Comparison of ENCODE assay signal across 8 cellular contexts in genomic region chr19:1027953-1028902, GRCh38. TPM values are rescaled to one million over a fixed set of nuclear protein-coding genes. Genes with fewer than 3 reads are reported as not detected.
DNase-seq lines count a peak whose midpoint lies in the region; ATAC-seq and TF ChIP-seq lines count a peak whose summit lies in the region.

No MANE protein-coding gene starts in this region.

- TF ChIP-seq CTCF in MM.1S (IDR thresholded peaks at IDR 0.05; ENCODE audit: low read length), result no peak

- POLR2A ChIA-PET in activated CD4-positive, alpha-beta memory T cell treated with anti-CD3 and anti-CD28 coated beads, Interleukin-2, amount 10 ng/mL, durations not matched to agents 7 days and 5 days (lab: Charles Lee), result interaction anchor here (0.7 to 8.8 kb wide), 20 partner anchors 8 to 382 kb away, joined by 3 to 134 read pairs (median 6); partner anchors contain the start of genes ABCA7, ARHGAP45, CIRBP and GPX4

- DNase-seq in NCI-H2227 (lab: John Stamatoyannopoulos, UW; ENCODE audit: unreplicated experiment) (peak; percentile 51), NCI-H2227 treated with DMSO at 0.1 percent for 48 hours (lab: John Stamatoyannopoulos, UW) (no peak), MM.1S (peak; percentile 80), epithelial cell of prostate (ENCODE audit: low read depth, low spot score) (no peak), ureter (ENCODE audit: low spot score) (peak; percentile 84)
- peak; percentile 77 for DNase-seq in activated CD4-positive, alpha-beta memory T cell treated with anti-CD3 and anti-CD28 coated beads, Interleukin-2, amount 10 ng/mL, durations not matched to agents 7 days and 5 days

- H4K20me1 ChIP-seq in MM.1S (ENCODE audit: insufficient read depth, low read length), result no peaks in the 10 kb centered on the region

- peaks cover 5% of the 10 kb centered on the region; the same call in 1 of the 2 replicates for H3K36me3 ChIP-seq in MM.1S (replicated peaks; ENCODE audit: insufficient read depth, low read length)
- peaks cover 16% of the 10 kb centered on the region for H3K36me3 ChIP-seq in muscle layer of colon (ENCODE audit: insufficient read depth, low read length)

- H3K9me3 ChIP-seq in MM.1S (replicated peaks; ENCODE audit: insufficient read depth, low read length) (no peaks in the 10 kb centered on the region), muscle layer of colon (ENCODE audit: low read length) (no peaks in the 10 kb centered on the region)

- H3K9me2 ChIP-seq in MM.1S (replicated peaks; ENCODE audit: insufficient read depth, low read length), result no peaks in the 10 kb centered on the region

- peaks cover 50% of the 10 kb centered on the region for H3K36me3 Mint-ChIP-seq in activated CD4-positive, alpha-beta memory T cell treated with anti-CD3 and anti-CD28 coated beads, Interleukin-2, amount 10 ng/mL, durations not matched to agents 7 days and 5 days (ENCODE audit: low read depth)

- peak overlapping the region; percentile 97 for H3K4me2 ChIP-seq in MM.1S (ENCODE audit: low read depth, low read length)

- H3K9ac ChIP-seq in MM.1S (ENCODE audit: low read length), result peak overlapping the region; percentile 76
- H3K9ac ChIP-seq in muscle layer of colon (ENCODE audit: low read length), result no peak overlapping the region

- peaks cover 35% of the 10 kb centered on the region for H3K4me1 Mint-ChIP-seq in activated CD4-positive, alpha-beta memory T cell treated with anti-CD3 and anti-CD28 coated beads, Interleukin-2, amount 10 ng/mL, durations not matched to agents 7 days and 5 days

- peak overlapping the region; percentile 67 for H2AFZ ChIP-seq in MM.1S (ENCODE audit: low read length)

- CTCF ChIA-PET in activated CD4-positive, alpha-beta memory T cell treated with anti-CD3 and anti-CD28 coated beads, Interleukin-2, amount 10 ng/mL, durations not matched to agents 7 days and 5 days (lab: Charles Lee), result interaction anchor here (0.7 to 5.1 kb wide), 7 partner anchors 10 to 241 kb away, joined by 3 to 34 read pairs (median 4); partner anchors contain the start of genes ABCA7, ARHGAP45 and CIRBP

- H3K9me3 Mint-ChIP-seq in activated CD4-positive, alpha-beta memory T cell treated with anti-CD3 and anti-CD28 coated beads, Interleukin-2, amount 10 ng/mL, durations not matched to agents 7 days and 5 days, result no peaks in the 10 kb centered on the region

- H3K27ac Mint-ChIP-seq in activated CD4-positive, alpha-beta memory T cell treated with anti-CD3 and anti-CD28 coated beads, Interleukin-2, amount 10 ng/mL, durations not matched to agents 7 days and 5 days, result peak overlapping the region; percentile 91

- no peaks in the 10 kb centered on the region for H3K27me3 Mint-ChIP-seq in activated CD4-positive, alpha-beta memory T cell treated with anti-CD3 and anti-CD28 coated beads, Interleukin-2, amount 10 ng/mL, durations not matched to agents 7 days and 5 days

- H3K27me3 ChIP-seq in MM.1S (replicated peaks; ENCODE audit: insufficient read depth, low read length) (no peaks in the 10 kb centered on the region), muscle layer of colon (ENCODE audit: control insufficient read depth in 1 of 2, insufficient read depth in 2 of 2, low read length in 2 of 2) (no peaks in the 10 kb centered on the region)

- H3K4me1 ChIP-seq in MM.1S (ENCODE audit: low read length) (peaks cover 4% of the 10 kb centered on the region; the same call in 1 of the 2 replicates), muscle layer of colon (ENCODE audit: insufficient read depth, low read length) (peaks cover 14% of the 10 kb centered on the region)

- ATAC-seq in HG03025 (IDR thresholded peaks at IDR 0.05; ENCODE audit: low FRiP score, unreplicated experiment), result no peak

- H3K4me3 ChIP-seq in MM.1S (ENCODE audit: low read length), result peak overlapping the region; percentile 99
- peak overlapping the region; percentile 85 to 95 for H3K4me3 ChIP-seq in muscle layer of colon (ENCODE audit: low read depth in 1 of 2, low read length in 2 of 2)

- peak overlapping the region; percentile 62; the same call in 1 of the 2 replicates for H3K27ac ChIP-seq in MM.1S (ENCODE audit: low read length)
- peak overlapping the region; percentile 96 for H3K27ac ChIP-seq in epithelial cell of prostate
- H3K27ac ChIP-seq in muscle layer of colon (ENCODE audit: low read depth, low read length), result peak overlapping the region; percentile 99

- H3F3A ChIP-seq in MM.1S (ENCODE audit: insufficient read depth, low read length), result peaks cover 34% of the 10 kb centered on the region

- peaks cover 58% of the 10 kb centered on the region for H3K79me2 ChIP-seq in MM.1S (ENCODE audit: low read length)

- peak overlapping the region; percentile 97 for H3K4me3 Mint-ChIP-seq in activated CD4-positive, alpha-beta memory T cell treated with anti-CD3 and anti-CD28 coated beads, Interleukin-2, amount 10 ng/mL, durations not matched to agents 7 days and 5 days

RNA-seq across cellular contexts. Expression of gene CNN2, which starts 1.8 kb away (rescaled TPM):
- total RNA-seq in activated CD4-positive, alpha-beta memory T cell treated with anti-CD3 and anti-CD28 coated beads, Interleukin-2, amount 10 ng/mL, durations not matched to agents 7 days and 5 days, result 100 to 1,000 TPM; 513 to 519 TPM
- 223 TPM for total RNA-seq in ureter

RNA-seq across cellular contexts. Expression of gene RNU6-2, which starts 6.9 kb away (rescaled TPM):
- total RNA-seq in activated CD4-positive, alpha-beta memory T cell treated with anti-CD3 and anti-CD28 coated beads, Interleukin-2, amount 10 ng/mL, durations not matched to agents 7 days and 5 days, result not detected
- not detected for total RNA-seq in ureter

RNA-seq across cellular contexts. Expression of gene TMEM259, which starts 7.3 kb away (rescaled TPM):
- total RNA-seq in activated CD4-positive, alpha-beta memory T cell treated with anti-CD3 and anti-CD28 coated beads, Interleukin-2, amount 10 ng/mL, durations not matched to agents 7 days and 5 days, result 100 to 1,000 TPM; 181 TPM
- total RNA-seq in ureter, result 210 TPM

RNA-seq across cellular contexts. Expression of gene ABCA7, which starts 11.7 kb away (rescaled TPM):
- 10 to 100 TPM; 92.7 to 95.1 TPM for total RNA-seq in activated CD4-positive, alpha-beta memory T cell treated with anti-CD3 and anti-CD28 coated beads, Interleukin-2, amount 10 ng/mL, durations not matched to agents 7 days and 5 days
- total RNA-seq in ureter, result 21.4 TPM

RNA-seq across cellular contexts. Expression of gene GRIN3B, which starts 28.0 kb away (rescaled TPM):
- total RNA-seq in activated CD4-positive, alpha-beta memory T cell treated with anti-CD3 and anti-CD28 coated beads, Interleukin-2, amount 10 ng/mL, durations not matched to agents 7 days and 5 days, result under 1 TPM in 1 of 2 experiments, not detected in 1; 0.08 TPM
- total RNA-seq in ureter, result not detected

Comparison
In these comparisons a context has a peak if more than half of its experiments do, and no peak if none do; other contexts are left out.
1. DNase-seq: peak in NCI-H2227 (single experiment), MM.1S (single experiment), activated CD4-positive, alpha-beta memory T cell treated with anti-CD3 and anti-CD28 coated beads, Interleukin-2, amount 10 ng/mL, durations not matched to agents 7 days and 5 days (single experiment) and ureter (single experiment); none in NCI-H2227 treated with DMSO at 0.1 percent for 48 hours (single experiment) and epithelial cell of prostate (single experiment).
2. Peak in every context shown above with its lines, with median percentiles within 50 percentile points of each other: H3K27ac ChIP-seq.